In the genomic region with DNA sequence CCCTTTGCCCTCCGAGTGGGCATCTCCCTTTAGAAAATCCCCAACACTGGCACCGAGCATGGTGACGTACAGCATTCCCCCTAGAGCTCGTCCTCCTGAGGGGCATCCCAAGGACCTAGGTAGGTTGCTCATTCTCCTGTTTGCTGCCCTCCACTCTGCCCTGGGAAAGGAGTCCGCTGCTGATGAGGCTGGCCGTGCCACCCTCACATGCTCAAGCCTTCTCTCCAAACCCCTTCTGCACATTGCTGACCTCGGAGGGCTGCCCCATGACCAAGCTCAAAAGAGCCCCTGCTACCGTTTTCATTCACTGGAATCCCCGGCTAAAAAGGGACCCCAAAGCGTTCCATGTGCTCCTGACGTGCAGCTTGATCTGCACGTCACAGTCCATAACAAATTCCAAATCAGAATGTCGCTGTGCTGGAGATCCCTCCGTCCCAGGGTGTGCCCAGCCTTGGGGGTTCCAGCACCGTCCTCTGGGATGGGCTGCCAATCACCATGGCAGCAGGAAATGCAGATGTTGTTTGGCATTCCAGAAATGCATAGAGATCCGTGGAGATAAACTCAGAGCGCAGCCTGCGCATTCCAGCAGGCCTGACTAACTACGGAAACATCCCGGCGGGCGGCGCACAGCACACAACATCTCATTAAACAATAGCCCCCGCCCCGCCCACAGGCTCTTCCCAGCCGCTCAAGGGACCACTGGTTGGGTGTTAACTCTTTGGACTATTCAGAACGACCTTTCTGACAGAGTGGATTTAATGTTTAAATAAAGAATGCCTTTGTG, we compare ENCODE assay signal across 8 cellular contexts. TPM values are rescaled to one million over a fixed set of nuclear protein-coding genes. Genes with fewer than 3 reads are reported as not detected.
A peak's percentile ranks its signal among the peaks of the same experiment; 100 is the strongest.
DNase-seq lines count a peak whose midpoint lies in the region; ATAC-seq, FAIRE-seq and TF ChIP-seq lines count a peak whose summit lies in the region.
"Had no signal": no experiment of that assay in that cellular context is flagged by ENCODE, and none has a peak within 500 bp of the region (broad histone marks: within the 10 kb centered on the region; RNA-seq: fewer than 3 reads in every experiment).

No MANE protein-coding gene starts in this region.

- H3K9me3 ChIP-seq in K562 (replicated peaks; ENCODE audit: control insufficient read depth, insufficient read depth, low read depth, low read length), result no peaks in the 10 kb centered on the region
- no peaks in the 10 kb centered on the region for H3K9me3 ChIP-seq in iPS-18c (ENCODE audit: control insufficient read depth, insufficient read depth, low read length)
- H3K9me3 ChIP-seq in thoracic aorta, result no peaks in the 10 kb centered on the region
- H3K9me3 ChIP-seq: stomach had no signal

- H2AFZ ChIP-seq in K562 (ENCODE audit: low read depth, low read length), result no peak overlapping the region

- H3K9ac ChIP-seq in K562 (ENCODE audit: insufficient read depth in 1 of 2, low read depth in 2 of 2, low read length in 2 of 2), result peak overlapping the region in 1 of 2 experiments; percentile 12; a peak in 1 of 4 replicates

- peak; percentile 49 for FAIRE-seq in K562 (lab: Jason Lieb, UNC)

- peaks cover 34% of the 10 kb centered on the region for H4K20me1 ChIP-seq in K562 (replicated peaks; ENCODE audit: control insufficient read depth, insufficient read depth, low read length)

- ATAC-seq in K562 (peak; percentile 27; the same call in 2 of the 3 replicates), thoracic aorta (ENCODE audit: insufficient number of reproducible peaks, low FRiP score, low read depth) (no peak), HG02852 (IDR thresholded peaks at IDR 0.05; ENCODE audit: unreplicated experiment) (no peak), GM19035 (IDR thresholded peaks at IDR 0.05; ENCODE audit: unreplicated experiment) (no peak)

- CTCF ChIA-PET in K562 (lab: Yijun Ruan, JAX; ENCODE audit: low intra/inter-chr PET ratio), result no interaction called here

- no peaks in the 10 kb centered on the region for H3K9me1 ChIP-seq in K562 (ENCODE audit: control insufficient read depth, insufficient read depth, low read length)

- peak; percentile 99 for DNase-seq in HT-29 (ENCODE audit: low spot score)
- DNase-seq in K562 (ENCODE audit: extremely low read depth in 1 of 4, low spot score in 3 of 4), result peak in 3 of 4 experiments; percentile 68 to 90 (median 87)
- DNase-seq in thoracic aorta (ENCODE audit: low spot score), result no peak
- no peak for DNase-seq in T-helper 2 cell
- DNase-seq: stomach had no signal

- TF ChIP-seq EP300 in K562 (IDR thresholded peaks at IDR 0.05; ENCODE audit: low read length), result no peak

- H3K4me2 ChIP-seq in K562 (ENCODE audit: insufficient read depth, low read length), result no peak overlapping the region

- WGBS in K562 (ENCODE audit: insufficient coverage, low coverage, missing lambda C conversion rate), result 24% methylated on average over 27 of the region's 27 CpGs

- H3K4me1 ChIP-seq in K562 (replicated peaks in 1 of 2; ENCODE audit: control insufficient read depth in 2 of 2, insufficient read depth in 2 of 2, low read length in 2 of 2) (peaks cover 8 to 77% of the 10 kb centered on the region in 2 experiments), thoracic aorta (ENCODE audit: control insufficient read depth in 1 of 2, low read depth in 2 of 2) (peaks cover 5 to 30% of the 10 kb centered on the region in 2 donors)

- no peak for TF ChIP-seq POLR2A in K562 (conservative IDR thresholded peaks at IDR 0.05)

- in situ Hi-C loops in K562 (cut with MboI), result no loop called here

- H3K79me2 ChIP-seq in K562 (ENCODE audit: control insufficient read depth, insufficient read depth, low read length), result no peaks in the 10 kb centered on the region

- H3K27me3 ChIP-seq in K562 (ENCODE audit: control insufficient read depth in 2 of 2, insufficient read depth in 2 of 2, low read length in 2 of 2) (peaks cover 0 to 9% of the 10 kb centered on the region in 2 experiments; a peak in 1 of 5 replicates), thoracic aorta (replicated peaks; ENCODE audit: insufficient read depth) (no peaks in the 10 kb centered on the region)
- H3K27me3 ChIP-seq: stomach had no signal

- no peak for TF ChIP-seq RAD21 in K562 (CRISPR knock-in tag; conservative IDR thresholded peaks at IDR 0.05 in 1 of 2, IDR thresholded peaks at IDR 0.05 in 1 of 2)

- intact Hi-C loops in K562 (cut with micrococcal nuclease), result no loop called here

- H3K4me3 ChIP-seq in K562 (no peak overlapping the region), iPS-18c (ENCODE audit: insufficient read depth, low read depth, low read length) (peak overlapping the region; percentile 28), thoracic aorta (peak overlapping the region; percentile 18)
- H3K4me3 ChIP-seq: stomach had no signal

- TF ChIP-seq CTCF in K562 (IDR thresholded peaks at IDR 0.05 in 2 of 3, conservative IDR thresholded peaks at IDR 0.05 in 1 of 3; ENCODE audit: insufficient read depth in 2 of 3, low read depth in 1 of 3, low read length in 3 of 3) (no peak), thoracic aorta (IDR thresholded peaks at IDR 0.05) (no peak)

- H3K27ac ChIP-seq in K562 (ENCODE audit: extremely low read depth, low read depth, low read length) (no peak overlapping the region), thoracic aorta (no peak overlapping the region)

- POLR2A ChIA-PET in K562 (lab: Yijun Ruan, JAX), result interaction anchor here (0.8 to 4.0 kb wide), 9 partner anchors 9 to 587 kb away, joined by 3 to 21 read pairs (median 4); no protein-coding TSS in a partner anchor

- H3K36me3 ChIP-seq in K562 (ENCODE audit: control insufficient read depth, insufficient read depth, low read length), result no peaks in the 10 kb centered on the region
- peaks cover 9% of the 10 kb centered on the region for H3K36me3 ChIP-seq in thoracic aorta

- BruUV-seq in K562 (replicated peaks; lab: Mats Ljungman, UMichigan), result no TSS peak

TF ChIP-seq in K562, 482 proteins besides CTCF, POLR2A, EP300 and RAD21 (continues in another document):
- no peak for TF ChIP-seq GTF2E2 (tag; IDR thresholded peaks at IDR 0.05)
- TF ChIP-seq FOXM1 (IDR thresholded peaks at IDR 0.05; ENCODE audit: low read depth), result no peak
- no peak for TF ChIP-seq FOXM1 (CRISPR knock-in tag; IDR thresholded peaks at IDR 0.05; ENCODE audit: low read depth)
- no peak for TF ChIP-seq JUNB (CRISPR knock-in tag; conservative IDR thresholded peaks at IDR 0.05)
- no peak; the same call in 1 of the 2 replicates for TF ChIP-seq PPARD (CRISPR knock-in tag; IDR thresholded peaks at IDR 0.05)
- peak; percentile 39; the same call in 1 of the 2 replicates for TF ChIP-seq ZNF24 (IDR thresholded peaks at IDR 0.05)

RNA-seq across cellular contexts. Expression of gene GNB1L, which starts 26.3 kb away (rescaled TPM):
- total RNA-seq in HT-29 (2014; rRNA removed; shearing (Covaris generic)), result 96.1 and 115 TPM in 2 replicates
- 5.3 and 21.3 TPM in 2 replicates for total RNA-seq in K562 (2011; cell fraction: chromatin; rRNA removed; ENCODE audit: low replicate concordance)
- 21.8 and 25.5 TPM in 2 replicates for total RNA-seq in K562 (2011; cell fraction: nucleolus; rRNA removed)
- 7.3 and 7.8 TPM in 2 replicates for total RNA-seq in K562 (2011; cell fraction: nucleoplasm; rRNA removed)
- total RNA-seq in K562 (2014; rRNA removed) (48.9 and 69.1 TPM in 2 replicates), K562 (2014; rRNA removed; fragmentation: Illumina TruSeq; extraction: Trizol) (0.57 and 0.84 TPM in 2 replicates), K562 (2015; rRNA removed; fragmentation: Illumina TruSeq; extraction: Trizol) (17.8 and 20.6 TPM in 2 replicates), K562 (2021) (50.5 and 55.3 TPM in 2 replicates), thoracic aorta (1 to 10 TPM; 2.3 to 7.7 TPM)
- polyA plus RNA-seq in K562 (2011; rRNA removed) (10.2 and 35.0 TPM in 2 replicates), K562 (2014; fragmentation: Illumina TruSeq; extraction: Trizol) (1.9 and 18.0 TPM in 2 replicates), K562 (2014; fragmentation: Nextera tagmentation; extraction: Ambion mirVana) (1 to 10 TPM in 1 of 2 experiments, under 1 TPM in 1; 0.56 to 3.5 TPM), K562 (2014; rRNA removed) (40.7 and 41.3 TPM in 2 replicates)
- 37.2 and 43.8 TPM in 2 replicates for polyA plus RNA-seq in K562 (2011; cell fraction: cytosol; rRNA removed)
- 33.2 and 43.3 TPM in 2 replicates for polyA plus RNA-seq in K562 (2011; cell fraction: nucleus; rRNA removed)
- polyA plus RNA-seq in K562 (2012), result 42.2 and 62.2 TPM in 2 replicates
- 2.8 and 3.7 TPM in 2 replicates for polyA minus RNA-seq in K562 (2011; rRNA and poly(A)+ RNA removed)
- polyA minus RNA-seq in K562 (2011; cell fraction: cytosol; rRNA and poly(A)+ RNA removed), result 13.2 and 33.0 TPM in 2 replicates
- polyA minus RNA-seq in K562 (2011; cell fraction: nucleus; rRNA and poly(A)+ RNA removed), result 12.0 and 14.3 TPM in 2 replicates

RNA-seq across cellular contexts. Expression of gene RTL10, which starts 26.3 kb away (rescaled TPM):
- 37.9 and 42.8 TPM in 2 replicates for total RNA-seq in HT-29 (2014; rRNA removed; shearing (Covaris generic))
- 82.4 and 192 TPM in 2 replicates for total RNA-seq in K562 (2011; cell fraction: chromatin; rRNA removed; ENCODE audit: low replicate concordance)
- 134 and 166 TPM in 2 replicates for total RNA-seq in K562 (2011; cell fraction: nucleolus; rRNA removed)
- total RNA-seq in K562 (2011; cell fraction: nucleoplasm; rRNA removed), result 107 and 110 TPM in 2 replicates
- total RNA-seq in K562 (2014; rRNA removed), result 32.5 and 42.0 TPM in 2 replicates
- total RNA-seq in K562 (2014; rRNA removed; fragmentation: Illumina TruSeq; extraction: Trizol), result 16.3 and 19.8 TPM in 2 replicates
- total RNA-seq in K562 (2015; rRNA removed; fragmentation: Illumina TruSeq; extraction: Trizol), result 26.2 and 28.8 TPM in 2 replicates
- 75.4 and 75.5 TPM in 2 replicates for total RNA-seq in K562 (2021)
- polyA plus RNA-seq in K562 (2011; rRNA removed), result 32.7 and 82.6 TPM in 2 replicates
- 68.8 and 74.9 TPM in 2 replicates for polyA plus RNA-seq in K562 (2011; cell fraction: cytosol; rRNA removed)
- polyA plus RNA-seq in K562 (2011; cell fraction: nucleus; rRNA removed), result 124 and 157 TPM in 2 replicates
- 40.3 and 56.9 TPM in 2 replicates for polyA plus RNA-seq in K562 (2012)
- 39.2 and 40.1 TPM in 2 replicates for polyA plus RNA-seq in K562 (2014; fragmentation: Illumina TruSeq; extraction: Trizol)
- 10 to 100 TPM; 23.6 to 33.7 TPM for polyA plus RNA-seq in K562 (2014; fragmentation: Nextera tagmentation; extraction: Ambion mirVana)
- polyA plus RNA-seq in K562 (2014; rRNA removed), result 28.2 and 31.2 TPM in 2 replicates
- 49.5 and 66.5 TPM in 2 replicates for polyA minus RNA-seq in K562 (2011; rRNA and poly(A)+ RNA removed)
- 31.7 and 46.0 TPM in 2 replicates for polyA minus RNA-seq in K562 (2011; cell fraction: cytosol; rRNA and poly(A)+ RNA removed)
- polyA minus RNA-seq in K562 (2011; cell fraction: nucleus; rRNA and poly(A)+ RNA removed), result 42.7 and 85.4 TPM in 2 replicates
- 10 to 100 TPM; 11.8 to 17.2 TPM for total RNA-seq in thoracic aorta

Comparison
In these comparisons a context has a peak if more than half of its experiments do, and no peak if none do; other contexts are left out.
1. DNase-seq: peak in HT-29 (single experiment) and K562 (3 of 4); none in thoracic aorta (single experiment) and T-helper 2 cell (0 of 5).